In genomic region chr11:57667715-57668466, GRCh38 we compare ENCODE assay signal across 8 cellular contexts. TPM values are rescaled to one million over a fixed set of nuclear protein-coding genes. Genes with fewer than 3 reads are reported as not detected.
DNase-seq lines count a peak whose midpoint lies in the region; TF ChIP-seq lines count a peak whose summit lies in the region.

ZDHHC5 (plus strand) TSS chr11:57668114; CDS start chr11:57673091, 4,977 bp downstream.

- no peaks in the 10 kb centered on the region for H3F3A ChIP-seq in neural cell (ENCODE audit: insufficient read depth, low read length, poor library complexity, severe bottlenecking)

- peak within 1 kb of the TSS; percentile 60 for H2AFZ ChIP-seq in neural cell (ENCODE audit: low read depth, low read length)

- peak in 1 of 4 donors; percentile 62 for TF ChIP-seq POLR2A in stomach (IDR thresholded peaks at IDR 0.05)

- H3K4me1 ChIP-seq in ES-I3 (ENCODE audit: insufficient read depth, low read length) (no peaks in the 10 kb centered on the region), stomach (peaks cover 17 to 51% (median 38%) of the 10 kb centered on the region in 4 donors)

- H3K9ac ChIP-seq in ES-I3 (ENCODE audit: low read depth, low read length) = peak within 1 kb of the TSS; percentile 87
- H3K9ac ChIP-seq in neural cell (ENCODE audit: low read length) = peak within 1 kb of the TSS; percentile 70

- DNase-seq in H7 (peak; percentile 99), MG63 (peak; percentile 99), SHP77 treated with DMSO at 0.1 percent for 48 hours (lab: John Stamatoyannopoulos, UW) (peak; percentile 92), fibroblast of the conjunctiva (ENCODE audit: low read depth) (peak; percentile 99), stomach (peak; percentile 99)
- DNase-seq in activated effector memory CD4-positive, alpha-beta T cell treated with anti-CD3 and anti-CD28 coated beads, Interleukin-2, amount 50 U/mL, for 16 hours = peak; percentile 100

- H3K4me3 ChIP-seq in H7 (ENCODE audit: insufficient read depth, low read depth, low read length) (peak within 1 kb of the TSS; percentile 96), MG63 (peak within 1 kb of the TSS; percentile 92), neural cell (ENCODE audit: low read length) (peak within 1 kb of the TSS; percentile 99), stomach (peak within 1 kb of the TSS; percentile 67 to 97 (median 80))

- H3K27ac ChIP-seq in neural cell (ENCODE audit: low read length) (peak within 1 kb of the TSS; percentile 89), stomach (peak within 1 kb of the TSS; percentile 90 to 99 (median 98))

- TF ChIP-seq CTCF in neural cell (IDR thresholded peaks at IDR 0.05; ENCODE audit: poor library complexity, severe bottlenecking) (peak; percentile 67), stomach (IDR thresholded peaks at IDR 0.05) (peak in 4 of 7 experiments; percentile 19 to 78 (median 51))

- TF ChIP-seq EP300 in neural cell (conservative IDR thresholded peaks at IDR 0.05; ENCODE audit: poor library complexity, severe bottlenecking) (peak; percentile 49), stomach (IDR thresholded peaks at IDR 0.05) (peak; percentile 23)

- H3K4me2 ChIP-seq in neural cell (ENCODE audit: low read length) = peak within 1 kb of the TSS; percentile 79

- no peaks in the 10 kb centered on the region for H3K9me3 ChIP-seq in ES-I3 (ENCODE audit: control insufficient read depth, insufficient read depth, low read length)
- no peaks in the 10 kb centered on the region for H3K9me3 ChIP-seq in MG63
- no peaks in the 10 kb centered on the region for H3K9me3 ChIP-seq in neural cell (ENCODE audit: low read length)
- no peaks in the 10 kb centered on the region for H3K9me3 ChIP-seq in stomach

- no peaks in the 10 kb centered on the region for H4K20me1 ChIP-seq in neural cell (ENCODE audit: insufficient read depth)

- H3K36me3 ChIP-seq in ES-I3 (ENCODE audit: insufficient read depth, low read length) = peaks cover 9% of the 10 kb centered on the region; the same call in 1 of the 2 replicates
- peaks cover 2% of the 10 kb centered on the region; the same call in 1 of the 2 replicates for H3K36me3 ChIP-seq in H7 (replicated peaks; ENCODE audit: control insufficient read depth, insufficient read depth, low read length)
- peaks cover 30% of the 10 kb centered on the region for H3K36me3 ChIP-seq in MG63
- no peaks in the 10 kb centered on the region for H3K36me3 ChIP-seq in neural cell (ENCODE audit: insufficient read depth, low read length)
- peaks cover 9 to 17% (median 15%) of the 10 kb centered on the region in 4 donors for H3K36me3 ChIP-seq in stomach

- intact Hi-C loops in stomach (cut with DNase I; ENCODE audit: low total_unique reads) = no loop called here

- peaks cover 42% of the 10 kb centered on the region for H3K79me2 ChIP-seq in neural cell (replicated peaks; ENCODE audit: insufficient read depth, low read length)

- no peaks in the 10 kb centered on the region for H3K27me3 ChIP-seq in H7 (ENCODE audit: control insufficient read depth, insufficient read depth, low read length)
- no peaks in the 10 kb centered on the region for H3K27me3 ChIP-seq in MG63
- no peaks in the 10 kb centered on the region for H3K27me3 ChIP-seq in neural cell (ENCODE audit: insufficient read depth, low read depth, low read length)
- H3K27me3 ChIP-seq in stomach = no peaks in the 10 kb centered on the region

- no peaks in the 10 kb centered on the region for H3K9me2 ChIP-seq in neural cell (ENCODE audit: insufficient read depth, low read length)

- TF ChIP-seq RAD21 in neural cell (conservative IDR thresholded peaks at IDR 0.05) = peak; percentile 58

- WGBS in stomach, 5 donors = 0 to 1% (median 0%) methylated on average over 67 to 103 of the region's 103 CpGs

TF ChIP-seq in neural cell, 6 proteins besides CTCF, POLR2A, EP300 and RAD21:
- TF ChIP-seq REST (IDR thresholded peaks at IDR 0.05; ENCODE audit: borderline replicate concordance) (peak; percentile 77), MXI1 (conservative IDR thresholded peaks at IDR 0.05; ENCODE audit: poor library complexity, severe bottlenecking) (peak; percentile 87), EZH2 (IDR thresholded peaks at IDR 0.05; ENCODE audit: borderline replicate concordance, insufficient read depth, low read length, poor library complexity, severe bottlenecking) (no peak), SMC3 (conservative IDR thresholded peaks at IDR 0.05; ENCODE audit: poor library complexity) (peak; percentile 69), POLR2AphosphoS5 (IDR thresholded peaks at IDR 0.05) (peak; percentile 91), TAF1 (IDR thresholded peaks at IDR 0.05; ENCODE audit: low read depth) (peak; percentile 53)

RNA-seq across cellular contexts. Expression of gene ZDHHC5, which starts in this region (rescaled TPM):
- total RNA-seq in H7 (2014; rRNA removed; shearing (Covaris generic)) = 26.7 and 28.6 TPM in 2 replicates
- total RNA-seq in MG63 (2014; rRNA removed; shearing (Covaris generic); ENCODE audit: low replicate concordance) = 30.5 and 33.3 TPM in 2 replicates
- polyA plus RNA-seq in neural cell (15.8 and 17.4 TPM in 2 replicates), stomach (10 to 100 TPM; 11.2 to 21.9 (median 14.3) TPM)
- 36.7 and 40.4 TPM in 2 replicates for polyA minus RNA-seq in neural cell
- total RNA-seq in stomach = 10 to 100 TPM; 21.0 to 72.8 (median 39.8) TPM

Comparison
In these comparisons a context has a peak if more than half of its experiments do, and no peak if none do; other contexts are left out.
1. Peak in every context shown above with its lines: DNase-seq, H3K4me3 ChIP-seq and H3K27ac ChIP-seq.